Comparison of ENCODE assay signal across 12 cellular contexts in genomic region chr5:124411089-124411488, GRCh38.
DNase-seq lines count a peak whose midpoint lies in the region; ATAC-seq and TF ChIP-seq lines count a peak whose summit lies in the region.
"Had no signal": no experiment of that assay in that cellular context is flagged by ENCODE, and none has a peak within 500 bp of the region (broad histone marks: within the 10 kb centered on the region; RNA-seq: fewer than 3 reads in every experiment).

No MANE protein-coding gene starts in this region.

- TF ChIP-seq CTCF in OCI-LY7 (conservative IDR thresholded peaks at IDR 0.05; ENCODE audit: low read length): no peak

- POLR2A ChIA-PET in OCI-LY7 (lab: Charles Lee): interaction anchor here (0.6 to 2.0 kb wide), 6 partner anchors 10 to 477 kb away, joined by 3 to 4 read pairs (median 4); no protein-coding TSS in a partner anchor

- H3K4me3 ChIP-seq in OCI-LY7 (ENCODE audit: low read depth, low read length, poor library complexity, severe bottlenecking): peak overlapping the region; percentile 10

- no peaks in the 10 kb centered on the region for H3K9me2 ChIP-seq in OCI-LY7 (ENCODE audit: insufficient read depth, low read length)

- peaks cover 6 to 10% (median 8%) of the 10 kb centered on the region in 3 donors for H3K27me3 Mint-ChIP-seq in naive B cell
- H3K27me3 Mint-ChIP-seq in activated naive CD8-positive, alpha-beta T cell treated with anti-CD3 and anti-CD28 coated beads, Interleukin-2, amount 50 U/mL, for 24 hours: no peaks in the 10 kb centered on the region
- H3K27me3 Mint-ChIP-seq: activated CD4-positive, alpha-beta T cell treated with anti-CD3 and anti-CD28 coated beads for 36 hours had no signal

- ATAC-seq in GM19023 (IDR thresholded peaks at IDR 0.05; ENCODE audit: unreplicated experiment) (peak; percentile 39), HG02759 (IDR thresholded peaks at IDR 0.05; ENCODE audit: unreplicated experiment) (peak; percentile 33), naive B cell (ENCODE audit: low read depth in 2 of 2) (no peak), GM21447 (IDR thresholded peaks at IDR 0.05; ENCODE audit: unreplicated experiment) (no peak)
- ATAC-seq in activated naive CD8-positive, alpha-beta T cell treated with anti-CD3 and anti-CD28 coated beads, Interleukin-2, amount 50 U/mL, for 24 hours: no peak
- ATAC-seq: activated CD4-positive, alpha-beta T cell treated with anti-CD3 and anti-CD28 coated beads for 36 hours; activated naive CD4-positive, alpha-beta T cell treated with anti-CD3 and anti-CD28 coated beads, Interleukin-2, amount 50 U/mL, for 72 hours; left colon had no signal

- H3K36me3 ChIP-seq in OCI-LY7 (ENCODE audit: insufficient read depth, low read length): no peaks in the 10 kb centered on the region; the same call in 1 of the 2 replicates

- no TSS peak for BruUV-seq in OCI-LY7 (replicated peaks; lab: Mats Ljungman, UMichigan)

- peak; percentile 26 for DNase-seq in OCI-LY7 (ENCODE audit: low spot score)
- no peak for DNase-seq in naive B cell
- DNase-seq in activated naive CD8-positive, alpha-beta T cell treated with anti-CD3 and anti-CD28 coated beads, Interleukin-2, amount 50 U/mL, for 24 hours: no peak
- DNase-seq in activated CD4-positive, alpha-beta T cell treated with anti-CD3 and anti-CD28 coated beads for 4 hours: no peak
- no peak for DNase-seq in NK-92 treated with Interleukin-12 subunit alpha and Interleukin-12 subunit beta, amount 100 ng/mL, for 24 hours (lab: John Stamatoyannopoulos, UW)
- DNase-seq: activated CD4-positive, alpha-beta T cell treated with anti-CD3 and anti-CD28 coated beads for 36 hours; left colon; small intestine had no signal

- H3K9me3 ChIP-seq in OCI-LY7 (ENCODE audit: low read length): peaks cover 22% of the 10 kb centered on the region; the same call in 1 of the 2 replicates

- H4K20me1 ChIP-seq in OCI-LY7 (ENCODE audit: insufficient read depth, low read length): no peaks in the 10 kb centered on the region

- H3K4me3 Mint-ChIP-seq in naive B cell: peak overlapping the region in 6 of 8 donors; percentile 5 to 82 (median 60)
- H3K4me3 Mint-ChIP-seq in activated naive CD8-positive, alpha-beta T cell treated with anti-CD3 and anti-CD28 coated beads, Interleukin-2, amount 50 U/mL, for 24 hours: no peak overlapping the region
- H3K4me3 Mint-ChIP-seq: activated CD4-positive, alpha-beta T cell treated with anti-CD3 and anti-CD28 coated beads for 36 hours had no signal

- H3K27ac ChIP-seq in OCI-LY7 (ENCODE audit: low read depth, low read length, poor library complexity, severe bottlenecking): peak overlapping the region; percentile 41

- no peaks in the 10 kb centered on the region for H3K79me2 ChIP-seq in OCI-LY7 (ENCODE audit: insufficient read depth, low read depth, low read length)

- peaks cover 0 to 20% of the 10 kb centered on the region in 2 donors for H3K36me3 Mint-ChIP-seq in naive B cell
- no peaks in the 10 kb centered on the region for H3K36me3 Mint-ChIP-seq in activated naive CD8-positive, alpha-beta T cell treated with anti-CD3 and anti-CD28 coated beads, Interleukin-2, amount 50 U/mL, for 24 hours (ENCODE audit: low read depth)
- H3K36me3 Mint-ChIP-seq: activated naive CD4-positive, alpha-beta T cell treated with anti-CD3 and anti-CD28 coated beads, Interleukin-2, amount 50 U/mL, for 72 hours had no signal

- peaks cover 22% of the 10 kb centered on the region for H3K4me1 ChIP-seq in OCI-LY7 (ENCODE audit: insufficient read depth, low read length, poor library complexity, severe bottlenecking)

- H2AFZ ChIP-seq in OCI-LY7 (ENCODE audit: low read length): peak overlapping the region; percentile 43; the same call in 1 of the 2 replicates

- intact Hi-C loops in OCI-LY7 (cut with micrococcal nuclease; ENCODE audit: unreplicated experiment): no loop called here

- H3K27ac Mint-ChIP-seq in naive B cell: peak overlapping the region in 1 of 6 donors; percentile 62
- no peak overlapping the region for H3K27ac Mint-ChIP-seq in activated naive CD8-positive, alpha-beta T cell treated with anti-CD3 and anti-CD28 coated beads, Interleukin-2, amount 50 U/mL, for 24 hours
- H3K27ac Mint-ChIP-seq: activated CD4-positive, alpha-beta T cell treated with anti-CD3 and anti-CD28 coated beads for 36 hours; activated naive CD4-positive, alpha-beta T cell treated with anti-CD3 and anti-CD28 coated beads, Interleukin-2, amount 50 U/mL, for 72 hours had no signal

- peak overlapping the region; percentile 41 for H3K4me2 ChIP-seq in OCI-LY7 (ENCODE audit: low read length)

- CTCF ChIA-PET in OCI-LY7 (lab: Charles Lee; ENCODE audit: unreplicated experiment): no interaction called here

- H3K4me1 Mint-ChIP-seq in naive B cell: peaks cover 16 to 33% (median 27%) of the 10 kb centered on the region in 3 donors
- H3K4me1 Mint-ChIP-seq in activated naive CD8-positive, alpha-beta T cell treated with anti-CD3 and anti-CD28 coated beads, Interleukin-2, amount 50 U/mL, for 24 hours: peaks cover 4% of the 10 kb centered on the region
- H3K4me1 Mint-ChIP-seq: activated CD4-positive, alpha-beta T cell treated with anti-CD3 and anti-CD28 coated beads for 36 hours had no signal

- H3K9me3 Mint-ChIP-seq in naive B cell: peaks cover 0 to 10% (median 5%) of the 10 kb centered on the region in 7 donors
- peaks cover 11% of the 10 kb centered on the region for H3K9me3 Mint-ChIP-seq in activated naive CD8-positive, alpha-beta T cell treated with anti-CD3 and anti-CD28 coated beads, Interleukin-2, amount 50 U/mL, for 24 hours

Comparison
In these comparisons a context has a peak if more than half of its experiments do, and no peak if none do; other contexts are left out.
1. ATAC-seq: peak in GM19023 (single experiment) and HG02759 (single experiment); none in naive B cell (0 of 2), activated naive CD8-positive, alpha-beta T cell treated with anti-CD3 and anti-CD28 coated beads, Interleukin-2, amount 50 U/mL, for 24 hours (single experiment) and GM21447 (single experiment).